In the genomic region with DNA sequence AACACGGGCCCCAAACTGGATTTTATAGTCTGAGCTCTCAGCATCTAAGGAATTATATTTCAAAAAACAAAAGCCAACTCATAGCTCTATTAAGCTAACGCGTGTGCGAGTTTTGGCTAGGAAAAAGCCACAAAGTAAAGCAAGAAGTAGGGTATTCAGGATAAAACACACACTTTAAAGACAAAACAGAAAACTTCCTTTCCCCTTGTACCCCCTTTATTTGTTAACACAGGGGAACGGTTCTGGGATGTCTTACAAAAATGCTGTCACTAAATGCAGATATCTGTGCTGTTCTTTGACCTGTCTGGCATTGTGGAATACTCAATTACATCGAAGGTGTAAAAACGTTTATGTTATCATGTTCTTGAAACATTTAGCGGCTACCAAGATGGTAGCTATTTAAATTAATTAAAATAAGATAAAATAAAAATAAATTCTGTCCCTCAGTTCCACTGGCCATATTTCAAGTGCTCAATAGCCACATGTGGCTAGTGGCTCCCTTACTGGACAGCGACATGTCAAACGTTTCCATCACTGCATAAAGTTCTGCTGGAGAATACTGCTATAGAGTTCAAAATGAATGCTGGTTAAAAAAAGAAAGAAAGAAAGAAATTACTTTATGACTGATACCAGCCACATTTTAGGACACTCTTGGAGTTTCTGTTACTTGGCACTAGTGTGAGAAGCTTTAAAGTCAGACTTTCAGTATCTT, we compare ENCODE assay signal across 10 cellular contexts. TPM values are rescaled to one million over a fixed set of nuclear protein-coding genes. Genes with fewer than 3 reads are reported as not detected.
A peak's percentile ranks its signal among the peaks of the same experiment; 100 is the strongest.
DNase-seq lines count a peak whose midpoint lies in the region; ATAC-seq, FAIRE-seq and TF ChIP-seq lines count a peak whose summit lies in the region.
"Had no signal": no experiment of that assay in that cellular context is flagged by ENCODE, and none has a peak within 500 bp of the region (broad histone marks: within the 10 kb centered on the region; RNA-seq: fewer than 3 reads in every experiment).

No MANE protein-coding gene starts in this region.

- no peaks in the 10 kb centered on the region for H3K36me3 ChIP-seq in astrocyte (ENCODE audit: insufficient read depth, low read length)
- no peaks in the 10 kb centered on the region for H3K36me3 ChIP-seq in left lung
- no peaks in the 10 kb centered on the region for H3K36me3 ChIP-seq in subcutaneous abdominal adipose tissue (ENCODE audit: control insufficient read depth in 5 of 5, insufficient read depth in 5 of 5, low read length in 5 of 5)

- H3K27ac ChIP-seq in astrocyte (ENCODE audit: low read depth, low read length) = no peak overlapping the region
- H3K27ac ChIP-seq in left lung = peak overlapping the region; percentile 71 to 74
- H3K27ac ChIP-seq in subcutaneous abdominal adipose tissue (ENCODE audit: low read depth, low read length) = peak overlapping the region; percentile 85

- H3K9me3 Mint-ChIP-seq in astrocyte (ENCODE audit: unreplicated experiment) = no peaks in the 10 kb centered on the region

- no peak for FAIRE-seq in astrocyte (lab: Jason Lieb, UNC)
- FAIRE-seq: colon had no signal

- H4K20me1 ChIP-seq in astrocyte (ENCODE audit: insufficient read depth, low read length) = no peaks in the 10 kb centered on the region

- H3K9me3 ChIP-seq in astrocyte (ENCODE audit: insufficient read depth, low read depth, low read length) = no peaks in the 10 kb centered on the region
- no peaks in the 10 kb centered on the region for H3K9me3 ChIP-seq in left lung
- no peaks in the 10 kb centered on the region for H3K9me3 ChIP-seq in subcutaneous abdominal adipose tissue (ENCODE audit: control insufficient read depth in 5 of 5, low read length in 5 of 5)

- H3K27me3 ChIP-seq in astrocyte (ENCODE audit: insufficient read depth, low read length) (no peaks in the 10 kb centered on the region), left lung (peaks cover 0 to 7% of the 10 kb centered on the region in 2 donors), subcutaneous abdominal adipose tissue (ENCODE audit: control insufficient read depth in 5 of 5, insufficient read depth in 4 of 5, low read length in 5 of 5) (no peaks in the 10 kb centered on the region)

- H3K27ac Mint-ChIP-seq in astrocyte (ENCODE audit: unreplicated experiment) = no peak overlapping the region

- peak overlapping the region; percentile 99 for H3K4me2 ChIP-seq in astrocyte (ENCODE audit: low read length)

- peak; percentile 24 for ATAC-seq in HG03565 (IDR thresholded peaks at IDR 0.05; ENCODE audit: unreplicated experiment)
- ATAC-seq in left lung = no peak

- H3K36me3 Mint-ChIP-seq in astrocyte (ENCODE audit: low read depth, unreplicated experiment) = no peaks in the 10 kb centered on the region

- no peaks in the 10 kb centered on the region for H3K79me2 ChIP-seq in astrocyte (ENCODE audit: insufficient read depth, low read length)

- H3K27me3 Mint-ChIP-seq in astrocyte (ENCODE audit: low read depth, unreplicated experiment) = peaks cover 5% of the 10 kb centered on the region

- H3K4me1 Mint-ChIP-seq in astrocyte (ENCODE audit: low read depth, unreplicated experiment) = peaks cover 4% of the 10 kb centered on the region

- peak overlapping the region; percentile 82 for H3K9ac ChIP-seq in astrocyte (ENCODE audit: low read length)
- peak overlapping the region in 3 of 5 donors; percentile 71 to 77 (median 74) for H3K9ac ChIP-seq in subcutaneous abdominal adipose tissue (ENCODE audit: low read length in 5 of 5)

- DNase-seq in astrocyte (ENCODE audit: low read depth) (no peak), left lung (no peak), NCI-H510A treated with DMSO at 0.1 percent for 48 hours (lab: John Stamatoyannopoulos, UW) (no peak), retina (no peak), AG08395 (ENCODE audit: low spot score) (no peak)
- no peak for DNase-seq in stimulated activated CD8-positive, alpha-beta memory T cell treated with anti-CD3 and anti-CD28 coated beads, Interleukin-4, amount 100 ng/mL, for 48 hours
- DNase-seq: T-helper 2 cell had no signal

- TF ChIP-seq CTCF in astrocyte (IDR thresholded peaks at IDR 0.05; ENCODE audit: insufficient read depth, low read depth, low read length) = no peak
- TF ChIP-seq CTCF in left lung (IDR thresholded peaks at IDR 0.05) = no peak

- intact Hi-C loops in left lung (cut with DNase I) = no loop called here

- peak overlapping the region; percentile 96 for H2AFZ ChIP-seq in astrocyte (ENCODE audit: low read depth, low read length)

- H3K4me1 ChIP-seq in astrocyte (ENCODE audit: insufficient read depth, low read length) = no peaks in the 10 kb centered on the region
- H3K4me1 ChIP-seq in left lung = peaks cover 0 to 41% of the 10 kb centered on the region in 2 donors
- H3K4me1 ChIP-seq in subcutaneous abdominal adipose tissue (ENCODE audit: control insufficient read depth in 5 of 5, insufficient read depth in 5 of 5, low read length in 5 of 5) = peaks cover 0 to 41% (median 24%) of the 10 kb centered on the region in 5 donors

- peak overlapping the region; percentile 82 for H3K4me3 ChIP-seq in astrocyte (ENCODE audit: insufficient read depth, low read depth, low read length)
- H3K4me3 ChIP-seq in left lung = peak overlapping the region; percentile 41 to 53
- peak overlapping the region; percentile 82 to 91 (median 86) for H3K4me3 ChIP-seq in subcutaneous abdominal adipose tissue (ENCODE audit: low read depth in 1 of 5, low read length in 5 of 5)

- peak overlapping the region; percentile 89 for H3K4me3 Mint-ChIP-seq in astrocyte (ENCODE audit: unreplicated experiment)

RNA-seq across cellular contexts. Expression of gene MEF2C, which starts 7.2 kb away (rescaled TPM):
- total RNA-seq in astrocyte = 20.5 and 21.8 TPM in 2 replicates
- total RNA-seq in left lung = 10 to 100 TPM; 45.7 to 46.1 TPM
